ENCODE assay signal across 28 cellular contexts in the genomic region with DNA sequence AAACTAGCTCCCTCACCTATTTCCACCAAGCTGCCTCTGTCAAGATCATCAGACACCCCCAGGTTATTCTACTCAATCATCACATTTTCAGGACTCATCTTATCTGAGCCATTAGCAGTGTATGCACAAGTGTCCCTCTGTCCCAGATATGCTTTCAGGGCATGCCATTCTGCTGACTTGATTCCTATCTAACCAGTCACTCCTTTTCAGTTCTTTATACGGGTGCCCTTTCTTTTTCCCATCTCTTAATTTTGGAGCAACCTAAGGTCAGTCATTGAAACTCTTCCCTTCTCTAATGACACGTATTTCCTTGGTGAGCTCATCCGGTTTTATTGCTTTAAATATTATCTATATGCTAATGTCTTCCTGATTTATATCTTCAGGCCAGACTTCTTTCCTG. TPM values are rescaled to one million over a fixed set of nuclear protein-coding genes. Genes with fewer than 3 reads are reported as not detected.
"Had no signal": no experiment of that assay in that cellular context is flagged by ENCODE, and none has a peak within 500 bp of the region (broad histone marks: within the 10 kb centered on the region; RNA-seq: fewer than 3 reads in every experiment).

No MANE protein-coding gene starts in this region.

- H3K36me3 ChIP-seq: adrenal gland, Peyer's patch, SJCRH30 had no signal

- DNase-seq: activated CD4-positive, CD25-positive, alpha-beta regulatory T cell; activated CD8-positive, alpha-beta memory T cell treated with anti-CD3 and anti-CD28 coated beads, Interleukin-2, amount 50 U/mL, for 4 hours; activated CD8-positive, alpha-beta T cell treated with anti-CD3 and anti-CD28 coated beads for 36 hours; activated gamma-delta T cell treated with Interleukin-2 at 50 U/mL for 16 hours; activated naive CD4-positive, alpha-beta T cell treated with anti-CD3 and anti-CD28 coated beads, Interleukin-2, amount 10 ng/mL, durations not matched to agents 7 days and 5 days; activated naive CD8-positive, alpha-beta T cell treated with anti-CD3 and anti-CD28 coated beads for 36 hours; activated T-cell treated with anti-CD3 and anti-CD28 coated beads, Interleukin-2, amount 50 U/mL, for 72 hours; adrenal gland; anterior cingulate cortex; central memory CD4-positive, alpha-beta T cell; Karpas-422; MM.1S; NCI-H1105 treated with DMSO at 0.1 percent for 48 hours; NCI-H1436 treated with DMSO at 0.1 percent for 48 hours; NCI-H187; NCI-H2081; NCI-H446; NCI-H524; Peyer's patch; Right ventricle myocardium superior; SJCRH30; T-cell; T-helper 2 cell; T1000 had no signal

- H3K4me1 Mint-ChIP-seq: activated naive CD4-positive, alpha-beta T cell treated with anti-CD3 and anti-CD28 coated beads, Interleukin-2, amount 10 ng/mL, durations not matched to agents 7 days and 5 days; activated naive CD8-positive, alpha-beta T cell treated with anti-CD3 and anti-CD28 coated beads for 36 hours; T-cell had no signal

- H3K27ac ChIP-seq: adrenal gland, Peyer's patch, RWPE1, SJCRH30, VCaP had no signal

- ATAC-seq: activated CD8-positive, alpha-beta T cell treated with anti-CD3 and anti-CD28 coated beads for 36 hours; activated T-cell treated with anti-CD3 and anti-CD28 coated beads, Interleukin-2, amount 50 U/mL, for 72 hours; K562; T-cell had no signal

- H3K4me3 ChIP-seq: adrenal gland, K562, Peyer's patch, SJCRH30 had no signal

- H3K36me3 Mint-ChIP-seq: activated naive CD4-positive, alpha-beta T cell treated with anti-CD3 and anti-CD28 coated beads, Interleukin-2, amount 10 ng/mL, durations not matched to agents 7 days and 5 days; activated naive CD8-positive, alpha-beta T cell treated with anti-CD3 and anti-CD28 coated beads for 36 hours; T-cell had no signal

- H3K4me3 Mint-ChIP-seq: activated CD8-positive, alpha-beta T cell treated with anti-CD3 and anti-CD28 coated beads for 36 hours; activated naive CD4-positive, alpha-beta T cell treated with anti-CD3 and anti-CD28 coated beads, Interleukin-2, amount 10 ng/mL, durations not matched to agents 7 days and 5 days; activated naive CD8-positive, alpha-beta T cell treated with anti-CD3 and anti-CD28 coated beads for 36 hours; activated T-cell treated with anti-CD3 and anti-CD28 coated beads, Interleukin-2, amount 50 U/mL, for 72 hours; T-cell had no signal

- H3K4me1 ChIP-seq: adrenal gland, Peyer's patch, SJCRH30 had no signal

- H3K9me3 Mint-ChIP-seq: activated CD8-positive, alpha-beta T cell treated with anti-CD3 and anti-CD28 coated beads for 36 hours; activated naive CD8-positive, alpha-beta T cell treated with anti-CD3 and anti-CD28 coated beads for 36 hours; activated T-helper 2 cell treated with anti-CD3 and anti-CD28 coated beads, Interferon-gamma antibody, Interleukin-2, Interleukin-4, amounts not matched to agents 10 μg/mL and 5 μg/mL and 100 μg/mL, durations not matched to agents 14 hours and 24 hours and 36 hours had no signal

- H3K27me3 Mint-ChIP-seq: activated CD8-positive, alpha-beta T cell treated with anti-CD3 and anti-CD28 coated beads for 36 hours; activated naive CD4-positive, alpha-beta T cell treated with anti-CD3 and anti-CD28 coated beads, Interleukin-2, amount 10 ng/mL, durations not matched to agents 7 days and 5 days; activated naive CD8-positive, alpha-beta T cell treated with anti-CD3 and anti-CD28 coated beads for 36 hours; T-cell had no signal

- H3K27me3 ChIP-seq: adrenal gland, Peyer's patch, SJCRH30 had no signal

- H3K27ac Mint-ChIP-seq: activated CD8-positive, alpha-beta T cell treated with anti-CD3 and anti-CD28 coated beads for 36 hours; activated naive CD4-positive, alpha-beta T cell treated with anti-CD3 and anti-CD28 coated beads, Interleukin-2, amount 10 ng/mL, durations not matched to agents 7 days and 5 days; activated naive CD8-positive, alpha-beta T cell treated with anti-CD3 and anti-CD28 coated beads for 36 hours; activated T-cell treated with anti-CD3 and anti-CD28 coated beads, Interleukin-2, amount 50 U/mL, for 72 hours; activated T-helper 2 cell treated with anti-CD3 and anti-CD28 coated beads, Interferon-gamma antibody, Interleukin-2, Interleukin-4, amounts not matched to agents 10 μg/mL and 5 μg/mL and 100 μg/mL, durations not matched to agents 14 hours and 24 hours and 36 hours; T-cell had no signal

- H3K9me3 ChIP-seq: adrenal gland, Peyer's patch, SJCRH30 had no signal

RNA-seq across cellular contexts. Expression of a gene that starts 59.1 kb away (rescaled TPM):
- total RNA-seq: activated CD8-positive, alpha-beta T cell treated with anti-CD3 and anti-CD28 coated beads for 36 hours; activated naive CD8-positive, alpha-beta T cell treated with anti-CD3 and anti-CD28 coated beads for 36 hours; activated T-cell treated with anti-CD3 and anti-CD28 coated beads, Interleukin-2, amount 50 U/mL, for 72 hours; activated T-helper 2 cell treated with anti-CD3 and anti-CD28 coated beads, Interferon-gamma antibody, Interleukin-2, Interleukin-4, amounts not matched to agents 10 μg/mL and 5 μg/mL and 100 μg/mL, durations not matched to agents 14 hours and 24 hours and 36 hours had no signal
